8 cellular contexts compared by ENCODE assay signal in genomic region chrX:30888526-30889146, GRCh38. TPM values are rescaled to one million over a fixed set of nuclear protein-coding genes. Genes with fewer than 3 reads are reported as not detected.
DNase-seq lines count a peak whose midpoint lies in the region; ATAC-seq, FAIRE-seq and TF ChIP-seq lines count a peak whose summit lies in the region.

No MANE protein-coding gene starts in this region.

- peaks cover 10% of the 10 kb centered on the region; the same call in 1 of the 2 replicates for H3K4me1 ChIP-seq in HUES6 (ENCODE audit: control insufficient read depth, insufficient read depth, low read length)

- H3K4me3 ChIP-seq in HUES6 (ENCODE audit: low read depth, low read length) (peak overlapping the region; percentile 76), fibroblast of villous mesenchyme (ENCODE audit: low read depth, low read length) (peak overlapping the region; percentile 74)

- peak overlapping the region; percentile 62 for H3K27ac Mint-ChIP-seq in osteocyte (ENCODE audit: unreplicated experiment)

- no peak for TF ChIP-seq CTCF in fibroblast of villous mesenchyme (IDR thresholded peaks at IDR 0.05; ENCODE audit: insufficient read depth, low read depth, low read length)
- no peak for TF ChIP-seq CTCF in osteocyte (IDR thresholded peaks at IDR 0.05)

- H3K9me3 ChIP-seq in HUES6 (ENCODE audit: control insufficient read depth, insufficient read depth, low read depth, low read length): no peaks in the 10 kb centered on the region

- peak overlapping the region; percentile 82 for H3K4me3 Mint-ChIP-seq in osteocyte (ENCODE audit: unreplicated experiment)

- H3K36me3 Mint-ChIP-seq in osteocyte (ENCODE audit: unreplicated experiment): no peaks in the 10 kb centered on the region

- peak overlapping the region; percentile 73 for H3K9ac ChIP-seq in HUES6 (ENCODE audit: low read length)

- H3K27me3 ChIP-seq in HUES6 (ENCODE audit: control insufficient read depth, insufficient read depth, low read length): peaks cover 3% of the 10 kb centered on the region; the same call in 1 of the 2 replicates

- DNase-seq in ELF-1 (ENCODE audit: low read depth, low spot score): peak; percentile 40
- peak; percentile 1 for DNase-seq in activated T-cell treated with anti-CD3 and anti-CD28 coated beads for 4 hours
- no peak for DNase-seq in fibroblast of villous mesenchyme (ENCODE audit: low read depth)
- peak; percentile 85 for DNase-seq in osteocyte (ENCODE audit: extremely low spot score, unreplicated experiment)
- DNase-seq in GM12892 (ENCODE audit: insufficient read length): no peak
- no peak for DNase-seq in inferior parietal cortex (ENCODE audit: extremely low spot score)

- no peaks in the 10 kb centered on the region for H3K36me3 ChIP-seq in HUES6 (ENCODE audit: control insufficient read depth, insufficient read depth, low read length)

- peaks cover 7% of the 10 kb centered on the region for H3K27me3 Mint-ChIP-seq in osteocyte (ENCODE audit: unreplicated experiment)

- H3K4me1 Mint-ChIP-seq in osteocyte (ENCODE audit: unreplicated experiment): peaks cover 9% of the 10 kb centered on the region

- no peaks in the 10 kb centered on the region for H3K9me3 Mint-ChIP-seq in osteocyte (ENCODE audit: unreplicated experiment)

- no peak for FAIRE-seq in GM12892 (lab: Jason Lieb, UNC)

- ATAC-seq in GM21515 (IDR thresholded peaks at IDR 0.05; ENCODE audit: unreplicated experiment): peak; percentile 30

- H3K27ac ChIP-seq in HUES6 (ENCODE audit: low read depth, low read length): peak overlapping the region; percentile 37; the same call in 1 of the 2 replicates

- TF ChIP-seq POLR2A in GM12892 (IDR thresholded peaks at IDR 0.05; ENCODE audit: low read depth, low read length): no peak

RNA-seq across cellular contexts. Expression of gene TAB3, which starts 0.4 kb away (rescaled TPM):
- total RNA-seq in fibroblast of villous mesenchyme (11.3 and 16.8 TPM in 2 replicates), osteocyte (12.2 and 13.3 TPM in 2 replicates)
- 5.4 TPM for polyA plus RNA-seq in GM12892 (2012; ENCODE audit: missing spikeins)

Comparison
In these comparisons a context has a peak if more than half of its experiments do, and no peak if none do; other contexts are left out.
1. DNase-seq: peak in ELF-1 (single experiment), activated T-cell treated with anti-CD3 and anti-CD28 coated beads for 4 hours (single experiment) and osteocyte (single experiment); none in fibroblast of villous mesenchyme (single experiment), GM12892 (single experiment) and inferior parietal cortex (single experiment).